In genomic region chr9:107976767-107977166, GRCh38 we compare ENCODE assay signal across 1 cellular context.
TF ChIP-seq lines count a peak whose summit lies in the region.

No MANE protein-coding gene starts in this region.

TF ChIP-seq in GM23338, 12 proteins besides CTCF, POLR2A, EP300 and RAD21 (continued from another document):
- TF ChIP-seq ZNF462 (CRISPR knock-in tag; IDR thresholded peaks at IDR 0.05): no peak
- TF ChIP-seq ZNF114 (CRISPR knock-in tag; IDR thresholded peaks at IDR 0.05): no peak
- no peak for TF ChIP-seq EZH2phosphoT487 (IDR thresholded peaks at IDR 0.05; ENCODE audit: unreplicated experiment)
